Comparison of ENCODE assay signal across 27 cellular contexts in genomic region chr14:97164014-97164413, GRCh38.
DNase-seq lines count a peak whose midpoint lies in the region; ATAC-seq, FAIRE-seq and TF ChIP-seq lines count a peak whose summit lies in the region.
"Had no signal": no experiment of that assay in that cellular context is flagged by ENCODE, and none has a peak within 500 bp of the region (broad histone marks: within the 10 kb centered on the region; RNA-seq: fewer than 3 reads in every experiment).

No MANE protein-coding gene starts in this region.

- no peak for TF ChIP-seq EP300 in A549 (IDR thresholded peaks at IDR 0.05)

- no peaks in the 10 kb centered on the region for H3K27me3 ChIP-seq in HCT116 (ENCODE audit: insufficient read depth, low read length)
- H3K27me3 ChIP-seq: thyroid gland had no signal

- intact Hi-C loops in HCT116 (cut with micrococcal nuclease) = no loop called here
- intact Hi-C loops in activated naive CD4-positive, alpha-beta T cell treated with anti-CD3 and anti-CD28 coated beads for 36 hours (cut with micrococcal nuclease) = no loop called here

- CTCF ChIA-PET in A549 (lab: Yijun Ruan, JAX) (interaction anchor here (1.0 to 1.6 kb wide), 2 partner anchors 9 kb away, joined by 3 to 4 read pairs; no protein-coding TSS in a partner anchor), HCT116 (lab: Charles Lee) (no interaction called here)
- CTCF ChIA-PET in activated naive CD4-positive, alpha-beta T cell treated with anti-CD3 and anti-CD28 coated beads for 36 hours (lab: Charles Lee) = no interaction called here

- POLR2A ChIA-PET in A549 (lab: Yijun Ruan, JAX) (no interaction called here), HCT116 (lab: Charles Lee) (interaction anchor here (0.6 kb wide), 1 partner anchor 53 kb away, joined by 3 read pairs; no protein-coding TSS in a partner anchor)

- no peak overlapping the region for H3K27ac Mint-ChIP-seq in activated naive CD4-positive, alpha-beta T cell treated with anti-CD3 and anti-CD28 coated beads for 36 hours
- H3K27ac Mint-ChIP-seq: activated CD4-positive, alpha-beta T cell treated with anti-CD3 and anti-CD28 coated beads for 36 hours; activated T-cell treated with anti-CD3 and anti-CD28 coated beads, Interleukin-2, amount 50 U/mL, for 72 hours; T-helper 1 cell treated with Interleukin-12 subunit alpha and Interleukin-12 subunit beta and Interleukin-4 antibody, amounts not matched to agents 30 μg/mL and 1 μg/mL, for 36 hours had no signal

- H3K4me1 Mint-ChIP-seq in activated naive CD4-positive, alpha-beta T cell treated with anti-CD3 and anti-CD28 coated beads for 36 hours (ENCODE audit: low read depth) = no peaks in the 10 kb centered on the region
- H3K4me1 Mint-ChIP-seq: activated CD4-positive, alpha-beta T cell treated with anti-CD3 and anti-CD28 coated beads for 36 hours; H9 had no signal

- H3K79me2 ChIP-seq in HCT116 (ENCODE audit: insufficient read depth, low read length) = no peaks in the 10 kb centered on the region

- H3K27ac ChIP-seq in A549 = no peak overlapping the region
- no peak overlapping the region for H3K27ac ChIP-seq in HCT116 (ENCODE audit: low read depth, low read length)
- H3K27ac ChIP-seq: spleen, thyroid gland had no signal

- no TSS peak for BruUV-seq in HCT116 (replicated peaks; lab: Mats Ljungman, UMichigan)

- H3K4me3 ChIP-seq in A549 (no peak overlapping the region), HCT116 (replicated peaks in 1 of 2; ENCODE audit: low read depth in 1 of 2, low read length in 2 of 2) (no peak overlapping the region), astrocyte of the cerebellum (ENCODE audit: low read depth, low read length) (no peak overlapping the region)
- H3K4me3 ChIP-seq: lung, spleen, thyroid gland had no signal

- TF ChIP-seq RAD21 in A549 (conservative IDR thresholded peaks at IDR 0.05 in 1 of 2, IDR thresholded peaks at IDR 0.05 in 1 of 2) (peak in 1 of 2 experiments; percentile 15; a peak in 1 of 5 replicates), HCT116 (IDR thresholded peaks at IDR 0.05; ENCODE audit: low read depth) (peak; percentile 48)

- H3K9me3 Mint-ChIP-seq in activated naive CD4-positive, alpha-beta T cell treated with anti-CD3 and anti-CD28 coated beads for 36 hours = peaks cover 6% of the 10 kb centered on the region

- H3K9me3 ChIP-seq in A549 (0 out of 3 replicates have a peak, but pooled peaks cover 5% of the 10 kb centered on the region), HCT116 (ENCODE audit: control insufficient read depth in 1 of 2, insufficient read depth in 1 of 2, low read depth in 1 of 2, low read length in 2 of 2) (peaks cover 0 to 10% of the 10 kb centered on the region in 2 experiments; a peak in 1 of 4 replicates)
- H3K9me3 ChIP-seq: thyroid gland had no signal

- H3K4me1 ChIP-seq in A549 (no peaks in the 10 kb centered on the region), HCT116 (ENCODE audit: control insufficient read depth in 1 of 2, insufficient read depth in 2 of 2, low read length in 2 of 2) (peaks cover 0 to 5% of the 10 kb centered on the region in 2 experiments; a peak in 2 of 4 replicates)
- H3K4me1 ChIP-seq: spleen, thyroid gland had no signal

- H3K9ac ChIP-seq in HCT116 (ENCODE audit: low read length) = no peak overlapping the region

- no peaks in the 10 kb centered on the region for H3K36me3 ChIP-seq in HCT116 (ENCODE audit: control insufficient read depth in 1 of 2, insufficient read depth in 2 of 2, low read length in 2 of 2)
- H3K36me3 ChIP-seq: spleen, thyroid gland had no signal

- no peak overlapping the region for H3K4me3 Mint-ChIP-seq in activated naive CD4-positive, alpha-beta T cell treated with anti-CD3 and anti-CD28 coated beads for 36 hours
- H3K4me3 Mint-ChIP-seq: activated CD4-positive, alpha-beta T cell treated with anti-CD3 and anti-CD28 coated beads for 36 hours; activated T-cell treated with anti-CD3 and anti-CD28 coated beads, Interleukin-2, amount 50 U/mL, for 72 hours; H9; T-helper 1 cell treated with Interleukin-12 subunit alpha and Interleukin-12 subunit beta and Interleukin-4 antibody, amounts not matched to agents 30 μg/mL and 1 μg/mL, for 36 hours had no signal

- no peak for ATAC-seq in A549
- ATAC-seq in HCT116 = peak; percentile 50
- ATAC-seq in HG02763 (IDR thresholded peaks at IDR 0.05; ENCODE audit: unreplicated experiment) = no peak
- ATAC-seq: activated CD4-positive, alpha-beta T cell treated with anti-CD3 and anti-CD28 coated beads for 36 hours; activated T-cell treated with anti-CD3 and anti-CD28 coated beads, Interleukin-2, amount 50 U/mL, for 72 hours had no signal

- DNase-seq in A549 (ENCODE audit: low read depth in 1 of 2, low spot score in 1 of 2) = no peak
- no peak for DNase-seq in HCT116 (ENCODE audit: low read depth, low spot score)
- DNase-seq in astrocyte of the cerebellum (ENCODE audit: low read depth) = no peak
- peak; percentile 13 for DNase-seq in islet precursor cell
- no peak for DNase-seq in COLO668 (lab: John Stamatoyannopoulos, UW; ENCODE audit: unreplicated experiment)
- DNase-seq in NCI-H526 treated with DMSO at 0.1 percent for 48 hours (lab: John Stamatoyannopoulos, UW) = no peak
- no peak for DNase-seq in activated naive CD4-positive, alpha-beta T cell treated with anti-CD3 and anti-CD28 coated beads for 36 hours
- DNase-seq: activated CD4-positive, alpha-beta T cell treated with anti-CD3 and anti-CD28 coated beads for 36 hours; activated naive CD4-positive, alpha-beta T cell treated with anti-CD3 and anti-CD28 coated beads, Interleukin-2, amount 50 U/mL, for 16 hours; activated T-cell treated with anti-CD3 and anti-CD28 coated beads, Interleukin-2, amount 50 U/mL, for 72 hours; C1 segment of cervical spinal cord; central memory CD4-positive, alpha-beta T cell; H9; KG1; kidney; NCI-H2227 treated with DMSO at 0.1 percent for 48 hours; NCI-H774; retina; SHP77 treated with DMSO at 0.1 percent for 48 hours; spleen; stimulated activated CD4-positive, alpha-beta T cell treated with anti-CD3 and anti-CD28 coated beads, Interleukin-4, amount 100 ng/mL, for 1 hour; stimulated activated naive CD4-positive, alpha-beta T cell treated with Interleukin-2 at 50 U/mL for 16 hours; thyroid gland had no signal

- no peak overlapping the region for H3K4me2 ChIP-seq in A549
- H3K4me2 ChIP-seq in HCT116 (ENCODE audit: low read length) = no peak overlapping the region

- peak overlapping the region; percentile 67 for H2AFZ ChIP-seq in HCT116 (ENCODE audit: low read depth, low read length, poor library complexity, severe bottlenecking)

- H4K20me1 ChIP-seq in HCT116 (ENCODE audit: insufficient read depth) = no peaks in the 10 kb centered on the region

- no peaks in the 10 kb centered on the region for H3K36me3 Mint-ChIP-seq in activated naive CD4-positive, alpha-beta T cell treated with anti-CD3 and anti-CD28 coated beads for 36 hours (ENCODE audit: low read depth)

- H3K27me3 Mint-ChIP-seq in activated naive CD4-positive, alpha-beta T cell treated with anti-CD3 and anti-CD28 coated beads for 36 hours (ENCODE audit: low read depth) = no peaks in the 10 kb centered on the region
- H3K27me3 Mint-ChIP-seq: activated CD4-positive, alpha-beta T cell treated with anti-CD3 and anti-CD28 coated beads for 36 hours had no signal

- FAIRE-seq in A549 (lab: Jason Lieb, UNC) = no peak
- FAIRE-seq: frontal cortex, kidney had no signal

- TF ChIP-seq POLR2A in A549 (IDR thresholded peaks at IDR 0.05; ENCODE audit: low read length) = no peak
- no peak for TF ChIP-seq POLR2A in HCT116 (IDR thresholded peaks at IDR 0.05; ENCODE audit: borderline replicate concordance, extremely low read depth, insufficient read depth, insufficient read length)

- TF ChIP-seq CTCF in A549 (IDR thresholded peaks at IDR 0.05) (peak; percentile 12; the same call in 1 of the 3 replicates), HCT116 (IDR thresholded peaks at IDR 0.05 in 2 of 3, conservative IDR thresholded peaks at IDR 0.05 in 1 of 3; ENCODE audit: borderline replicate concordance in 1 of 3, insufficient read depth in 1 of 3, low read depth in 2 of 3, low read length in 2 of 3) (peak in 2 of 3 experiments; percentile 28 to 33; a peak in 2 of 6 replicates), astrocyte of the cerebellum (IDR thresholded peaks at IDR 0.05; ENCODE audit: low read depth, low read length, missing control alignments) (peak; percentile 13)

- no peaks in the 10 kb centered on the region for H3K9me2 ChIP-seq in HCT116 (ENCODE audit: insufficient read depth)

- in situ Hi-C loops in astrocyte of the cerebellum (cut with HindIII; ENCODE audit: low sequenced_read_pairs) = no loop called here

- RAD21 ChIA-PET in HCT116 (lab: Charles Lee; ENCODE audit: low non-redundant PET in 1 of 2, low total read pairs in 2 of 2, uncharacterized antibody in 2 of 2, unreplicated experiment in 2 of 2) = no interaction called here

- 18% methylated on average over 6 of the region's 6 CpGs for WGBS in A549 (ENCODE audit: missing lambda C conversion rate)

TF ChIP-seq in A549, 52 proteins besides CTCF, POLR2A, EP300 and RAD21 (continues in another document):
- TF ChIP-seq RNF2 (IDR thresholded peaks at IDR 0.05; ENCODE audit: borderline replicate concordance, low read depth) = no peak
- TF ChIP-seq NPAS2 (CRISPR knock-in tag; IDR thresholded peaks at IDR 0.05; ENCODE audit: borderline replicate concordance) = no peak
- TF ChIP-seq RARB (CRISPR knock-in tag; IDR thresholded peaks at IDR 0.05) = no peak
- TF ChIP-seq HOXA7 (CRISPR knock-in tag; IDR thresholded peaks at IDR 0.05) = no peak
- TF ChIP-seq USF2 (IDR thresholded peaks at IDR 0.05) = no peak
- no peak for TF ChIP-seq NFE2L2 (conservative IDR thresholded peaks at IDR 0.05; ENCODE audit: low read length)

TF ChIP-seq in HCT116, 20 proteins besides CTCF, POLR2A, EP300 and RAD21 (continues in another document):
- TF ChIP-seq SIN3A (IDR thresholded peaks at IDR 0.05; ENCODE audit: low read depth) (no peak), EGR1 (IDR thresholded peaks at IDR 0.05; ENCODE audit: low read depth) (no peak), CBX3 (IDR thresholded peaks at IDR 0.05; ENCODE audit: low read depth) (no peak), ELF1 (IDR thresholded peaks at IDR 0.05; ENCODE audit: borderline replicate concordance, low read depth) (no peak), ZBTB33 (IDR thresholded peaks at IDR 0.05; ENCODE audit: extremely low read depth, insufficient replicate concordance, low read length) (no peak)

Comparison
In these comparisons a context has a peak if more than half of its experiments do, and no peak if none do; other contexts are left out.
1. Of the 6 proteins assayed by ChIP-seq in both A549 and HCT116: peak only in A549: none; only in HCT116: none; in both: CTCF; in neither: 4; mixed calls (peak in some experiments, not most) for 1.